In genomic region chr17:50668025-50668837, GRCh38 we compare ENCODE assay signal across 11 cellular contexts. TPM values are rescaled to one million over a fixed set of nuclear protein-coding genes. Genes with fewer than 3 reads are reported as not detected.
DNase-seq lines count a peak whose midpoint lies in the region; ATAC-seq, FAIRE-seq and TF ChIP-seq lines count a peak whose summit lies in the region.
"Had no signal": no experiment of that assay in that cellular context is flagged by ENCODE, and none has a peak within 500 bp of the region (broad histone marks: within the 10 kb centered on the region; RNA-seq: fewer than 3 reads in every experiment).

No MANE protein-coding gene starts in this region.

- no peaks in the 10 kb centered on the region for H3K9me3 Mint-ChIP-seq in neural crest cell
- H3K9me3 Mint-ChIP-seq in naive thymus-derived CD8-positive, alpha-beta T cell: no peaks in the 10 kb centered on the region

- peak; percentile 30 for TF ChIP-seq POLR2A in endothelial cell of umbilical vein (IDR thresholded peaks at IDR 0.05; ENCODE audit: low read depth, low read length)

- TF ChIP-seq CTCF in endothelial cell of umbilical vein (IDR thresholded peaks at IDR 0.05; ENCODE audit: extremely low read depth in 1 of 2, insufficient read depth in 1 of 2, low read depth in 1 of 2, low read length in 2 of 2) (no peak), neural crest cell (conservative IDR thresholded peaks at IDR 0.05) (no peak)

- dilution Hi-C loops in endothelial cell of umbilical vein (cut with MboI; ENCODE audit: extremely low pct_ligation_motif_present, low sequenced_read_pairs): no loop called here

- no peak overlapping the region for H3K4me3 Mint-ChIP-seq in neural crest cell
- no peak overlapping the region for H3K4me3 Mint-ChIP-seq in naive thymus-derived CD8-positive, alpha-beta T cell

- CTCF ChIA-PET in endothelial cell of umbilical vein (lab: Charles Lee): interaction anchor here (0.6 to 5.2 kb wide), 5 partner anchors 10 to 42 kb away, joined by 3 to 21 read pairs (median 5); no protein-coding TSS in a partner anchor

- H3K4me1 Mint-ChIP-seq in neural crest cell: no peaks in the 10 kb centered on the region
- H3K4me1 Mint-ChIP-seq in naive thymus-derived CD8-positive, alpha-beta T cell: peaks cover 0 to 4% (median 0%) of the 10 kb centered on the region in 4 donors

- peaks cover 14% of the 10 kb centered on the region for H3K4me1 ChIP-seq in endothelial cell of umbilical vein (ENCODE audit: control insufficient read depth, extremely low read depth, insufficient read depth, low read length)
- H3K4me1 ChIP-seq: thyroid gland had no signal

- POLR2A ChIA-PET in endothelial cell of umbilical vein (lab: Charles Lee): no interaction called here
- POLR2A ChIA-PET in naive thymus-derived CD8-positive, alpha-beta T cell (lab: Charles Lee): no interaction called here

- BruUV-seq in endothelial cell of umbilical vein (replicated peaks; lab: Mats Ljungman, UMichigan): no TSS peak

- H3K27me3 Mint-ChIP-seq in neural crest cell (ENCODE audit: low read depth): no peaks in the 10 kb centered on the region
- H3K27me3 Mint-ChIP-seq in naive thymus-derived CD8-positive, alpha-beta T cell: peaks cover 0 to 3% (median 0%) of the 10 kb centered on the region in 5 donors

- H3K36me3 ChIP-seq in endothelial cell of umbilical vein (ENCODE audit: control insufficient read depth in 2 of 2, extremely low read depth in 1 of 2, insufficient read depth in 2 of 2, low read length in 2 of 2): no peaks in the 10 kb centered on the region
- H3K36me3 ChIP-seq: lower lobe of right lung, thyroid gland had no signal

- intact Hi-C loops in endothelial cell of umbilical vein (cut with micrococcal nuclease): loop anchor here (1.0 kb wide), 1 partner anchor 8 kb away; no protein-coding TSS in a partner anchor

- peak overlapping the region; percentile 7 for H3K9ac ChIP-seq in endothelial cell of umbilical vein (replicated peaks; ENCODE audit: extremely low read depth, insufficient read depth, low read length)

- H3K27ac Mint-ChIP-seq in neural crest cell (ENCODE audit: unreplicated experiment): peak overlapping the region; percentile 35
- no peak overlapping the region for H3K27ac Mint-ChIP-seq in naive thymus-derived CD8-positive, alpha-beta T cell

- peak overlapping the region; percentile 50 for H3K27ac ChIP-seq in endothelial cell of umbilical vein (ENCODE audit: insufficient read depth, low read depth, low read length)
- H3K27ac ChIP-seq: lower lobe of right lung, thyroid gland had no signal

- H3K79me2 ChIP-seq in endothelial cell of umbilical vein (ENCODE audit: control insufficient read depth, insufficient read depth, low read length): no peaks in the 10 kb centered on the region

- H3K9me3 ChIP-seq in endothelial cell of umbilical vein (replicated peaks; ENCODE audit: control insufficient read depth, insufficient read depth, low read length): no peaks in the 10 kb centered on the region
- H3K9me3 ChIP-seq: lower lobe of right lung, thyroid gland had no signal

- H4K20me1 ChIP-seq in endothelial cell of umbilical vein (replicated peaks; ENCODE audit: control insufficient read depth, extremely low read depth, insufficient read depth, low read length): no peaks in the 10 kb centered on the region

- H3K9me1 ChIP-seq in endothelial cell of umbilical vein (replicated peaks; ENCODE audit: control insufficient read depth, extremely low read depth, insufficient read depth, low read length): no peaks in the 10 kb centered on the region

- peak overlapping the region; percentile 18 for H3K4me2 ChIP-seq in endothelial cell of umbilical vein (ENCODE audit: insufficient read depth, low read length)

- H3K36me3 Mint-ChIP-seq in neural crest cell (ENCODE audit: low read depth): no peaks in the 10 kb centered on the region
- H3K36me3 Mint-ChIP-seq in naive thymus-derived CD8-positive, alpha-beta T cell: no peaks in the 10 kb centered on the region

- peak overlapping the region; percentile 53 for H2AFZ ChIP-seq in endothelial cell of umbilical vein (ENCODE audit: low read depth, low read length)

- no peak overlapping the region for H3K4me3 ChIP-seq in endothelial cell of umbilical vein (replicated peaks in 1 of 3; ENCODE audit: insufficient read depth in 1 of 3, low read depth in 1 of 3, low read length in 3 of 3)
- H3K4me3 ChIP-seq: lower lobe of right lung, thyroid gland had no signal

- H3K27me3 ChIP-seq in endothelial cell of umbilical vein (ENCODE audit: control insufficient read depth in 2 of 2, insufficient read depth in 2 of 2, low read length in 2 of 2): no peaks in the 10 kb centered on the region
- H3K27me3 ChIP-seq: thyroid gland had no signal

- DNase-seq in EL: peak; percentile 68
- DNase-seq in endothelial cell of umbilical vein (ENCODE audit: low read depth, low spot score): peak; percentile 49
- DNase-seq in neural crest cell (ENCODE audit: low read depth, low spot score): no peak
- no peak for DNase-seq in DMS53 (lab: John Stamatoyannopoulos, UW)
- DNase-seq in naive thymus-derived CD8-positive, alpha-beta T cell: no peak
- DNase-seq: lower lobe of right lung, NCI-H2171 treated with DMSO at 0.1 percent for 48 hours, thyroid gland had no signal

- peak; percentile 76 for FAIRE-seq in endothelial cell of umbilical vein (lab: Jason Lieb, UNC)

- ATAC-seq in HG02623 (IDR thresholded peaks at IDR 0.05; ENCODE audit: unreplicated experiment) (no peak), HG03571 (IDR thresholded peaks at IDR 0.05; ENCODE audit: unreplicated experiment) (no peak)
- ATAC-seq in naive thymus-derived CD8-positive, alpha-beta T cell: no peak
- ATAC-seq: lower lobe of right lung had no signal

TF ChIP-seq in PFSK-1, 5 proteins besides CTCF, POLR2A, EP300 and RAD21:
- TF ChIP-seq POLR2AphosphoS5 (IDR thresholded peaks at IDR 0.05; ENCODE audit: low read depth, low read length): no peak
- TF ChIP-seq TAF1 (IDR thresholded peaks at IDR 0.05; ENCODE audit: borderline replicate concordance, insufficient read depth, low read length): peak; percentile 19; the same call in 1 of the 2 replicates

TF ChIP-seq in endothelial cell of umbilical vein, 7 proteins besides CTCF, POLR2A, EP300 and RAD21:
- peak; percentile 36 for TF ChIP-seq FOS (IDR thresholded peaks at IDR 0.05; ENCODE audit: borderline replicate concordance, insufficient read depth, low read length)
- TF ChIP-seq POLR2AphosphoS5 (IDR thresholded peaks at IDR 0.05; ENCODE audit: insufficient read depth, low read depth, low read length): peak; percentile 59
- TF ChIP-seq MAX (IDR thresholded peaks at IDR 0.05; ENCODE audit: insufficient read depth, insufficient read length): no peak

RNA-seq across cellular contexts. Expression of gene ABCC3, which starts 33.5 kb away (rescaled TPM):
- polyA plus RNA-seq in PFSK-1 (2012; ENCODE audit: insufficient read length, low read depth): 0.33 TPM
- total RNA-seq in endothelial cell of umbilical vein (1.1 and 2.1 TPM in 2 replicates), neural crest cell (not detected in 2 replicates)
- polyA plus RNA-seq in endothelial cell of umbilical vein: 2.6 and 4.2 TPM in 2 replicates
- polyA plus RNA-seq in endothelial cell of umbilical vein (2011; cell fraction: cytosol; rRNA removed): 1.9 and 2.1 TPM in 2 replicates
- polyA plus RNA-seq in endothelial cell of umbilical vein (2011; cell fraction: nucleus; rRNA removed): 9.6 and 18.4 TPM in 2 replicates
- 1.4 and 1.7 TPM in 2 replicates for polyA plus RNA-seq in endothelial cell of umbilical vein (2012)
- polyA minus RNA-seq in endothelial cell of umbilical vein: 4.1 and 4.5 TPM in 2 replicates
- polyA minus RNA-seq in endothelial cell of umbilical vein (2011; cell fraction: cytosol; rRNA and poly(A)+ RNA removed): 19.9 TPM
- polyA minus RNA-seq in endothelial cell of umbilical vein (2011; cell fraction: nucleus; rRNA and poly(A)+ RNA removed): 3.0 and 5.5 TPM in 2 replicates
- under 1 TPM in 1 of 2 experiments, not detected in 1; 0.10 TPM for total RNA-seq in naive thymus-derived CD8-positive, alpha-beta T cell
- not detected for polyA plus RNA-seq in naive thymus-derived CD8-positive, alpha-beta T cell

RNA-seq across cellular contexts. Expression of gene ANKRD40, which starts 39.5 kb away (rescaled TPM):
- polyA plus RNA-seq in PFSK-1 (2012; ENCODE audit: insufficient read length, low read depth): 17.4 TPM
- 55.0 and 56.0 TPM in 2 replicates for total RNA-seq in endothelial cell of umbilical vein
- polyA plus RNA-seq in endothelial cell of umbilical vein: 24.3 and 24.5 TPM in 2 replicates
- 30.6 and 30.7 TPM in 2 replicates for polyA plus RNA-seq in endothelial cell of umbilical vein (2011; cell fraction: cytosol; rRNA removed)
- 30.4 and 39.3 TPM in 2 replicates for polyA plus RNA-seq in endothelial cell of umbilical vein (2011; cell fraction: nucleus; rRNA removed)
- polyA plus RNA-seq in endothelial cell of umbilical vein (2012): 21.8 and 30.3 TPM in 2 replicates
- 26.8 and 27.1 TPM in 2 replicates for polyA minus RNA-seq in endothelial cell of umbilical vein
- 19.5 TPM for polyA minus RNA-seq in endothelial cell of umbilical vein (2011; cell fraction: cytosol; rRNA and poly(A)+ RNA removed)
- 11.1 and 20.3 TPM in 2 replicates for polyA minus RNA-seq in endothelial cell of umbilical vein (2011; cell fraction: nucleus; rRNA and poly(A)+ RNA removed)
- 62.0 and 64.0 TPM in 2 replicates for total RNA-seq in neural crest cell
- 10 to 100 TPM; 35.5 to 39.5 TPM for total RNA-seq in naive thymus-derived CD8-positive, alpha-beta T cell
- 1 to 10 TPM; 2.8 to 5.2 (median 4.3) TPM for polyA plus RNA-seq in naive thymus-derived CD8-positive, alpha-beta T cell

RNA-seq across cellular contexts. Expression of gene LUC7L3, which starts 51.2 kb away (rescaled TPM):
- 53.8 TPM for polyA plus RNA-seq in PFSK-1 (2012; ENCODE audit: insufficient read length, low read depth)
- 111 and 113 TPM in 2 replicates for total RNA-seq in endothelial cell of umbilical vein
- 42.3 and 70.9 TPM in 2 replicates for polyA plus RNA-seq in endothelial cell of umbilical vein
- 43.6 and 47.2 TPM in 2 replicates for polyA plus RNA-seq in endothelial cell of umbilical vein (2011; cell fraction: cytosol; rRNA removed)
- polyA plus RNA-seq in endothelial cell of umbilical vein (2011; cell fraction: nucleus; rRNA removed): 299 and 437 TPM in 2 replicates
- polyA plus RNA-seq in endothelial cell of umbilical vein (2012): 108 and 113 TPM in 2 replicates
- polyA minus RNA-seq in endothelial cell of umbilical vein: 43.9 and 55.7 TPM in 2 replicates
- polyA minus RNA-seq in endothelial cell of umbilical vein (2011; cell fraction: cytosol; rRNA and poly(A)+ RNA removed): 12.1 TPM
- polyA minus RNA-seq in endothelial cell of umbilical vein (2011; cell fraction: nucleus; rRNA and poly(A)+ RNA removed): 95.7 and 120 TPM in 2 replicates
- 175 and 188 TPM in 2 replicates for total RNA-seq in neural crest cell
- 100 to 1,000 TPM; 311 to 345 TPM for total RNA-seq in naive thymus-derived CD8-positive, alpha-beta T cell
- 10 to 100 TPM; 41.6 to 58.4 (median 46.0) TPM for polyA plus RNA-seq in naive thymus-derived CD8-positive, alpha-beta T cell

Comparison
In these comparisons a context has a peak if more than half of its experiments do, and no peak if none do; other contexts are left out.
1. DNase-seq: peak in EL (single experiment) and endothelial cell of umbilical vein (single experiment); none in neural crest cell (single experiment), DMS53 (single experiment) and naive thymus-derived CD8-positive, alpha-beta T cell (0 of 10).